26 cellular contexts compared by ENCODE assay signal in genomic region chr7:120802751-120803150, GRCh38. TPM values are rescaled to one million over a fixed set of nuclear protein-coding genes. Genes with fewer than 3 reads are reported as not detected.
"Had no signal": no experiment of that assay in that cellular context is flagged by ENCODE, and none has a peak within 500 bp of the region (broad histone marks: within the 10 kb centered on the region; RNA-seq: fewer than 3 reads in every experiment).

No MANE protein-coding gene starts in this region.

- H3K27ac Mint-ChIP-seq: naive thymus-derived CD4-positive, alpha-beta T cell; natural killer cell treated with Interleukin-12 subunit alpha and Interleukin-12 subunit beta and Interleukin-15 and Interleukin-18, amount 100 ng/mL, for 72 hours; progenitor cell of endocrine pancreas; stimulated activated naive CD8-positive, alpha-beta T cell treated with anti-CD3 and anti-CD28 coated beads, Interleukin-15, Interleukin-2, amounts not matched to agents 100 ng/mL and 50 ng/mL, for 24 hours had no signal

- H3K36me3 ChIP-seq: ovary, right atrium auricular region, right lobe of liver, suprapubic skin, thoracic aorta, tibial artery, uterus had no signal

- H3K36me3 Mint-ChIP-seq: naive thymus-derived CD4-positive, alpha-beta T cell; natural killer cell treated with Interleukin-12 subunit alpha and Interleukin-12 subunit beta and Interleukin-15 and Interleukin-18, amount 100 ng/mL, for 72 hours had no signal

- H3K9me3 ChIP-seq: mucosa of descending colon, ovary, right atrium auricular region, right lobe of liver, suprapubic skin, thoracic aorta, tibial artery, uterus had no signal

- ATAC-seq: left cardiac atrium; left lobe of liver; mucosa of descending colon; naive thymus-derived CD4-positive, alpha-beta T cell had no signal

- H3K4me3 Mint-ChIP-seq: naive thymus-derived CD4-positive, alpha-beta T cell; natural killer cell treated with Interleukin-12 subunit alpha and Interleukin-12 subunit beta and Interleukin-15 and Interleukin-18, amount 100 ng/mL, for 72 hours; stimulated activated naive CD8-positive, alpha-beta T cell treated with anti-CD3 and anti-CD28 coated beads, Interleukin-15, Interleukin-2, amounts not matched to agents 100 ng/mL and 50 ng/mL, for 24 hours had no signal

- H3K9me3 Mint-ChIP-seq: naive thymus-derived CD4-positive, alpha-beta T cell; natural killer cell treated with Interleukin-12 subunit alpha and Interleukin-12 subunit beta and Interleukin-15 and Interleukin-18, amount 100 ng/mL, for 72 hours; stimulated activated naive CD8-positive, alpha-beta T cell treated with anti-CD3 and anti-CD28 coated beads, Interleukin-15, Interleukin-2, amounts not matched to agents 100 ng/mL and 50 ng/mL, for 24 hours had no signal

- H3K4me3 ChIP-seq: lung, mucosa of descending colon, ovary, right atrium auricular region, right lobe of liver, smooth muscle cell, suprapubic skin, thoracic aorta, tibial artery, uterus had no signal

- FAIRE-seq: keratinocyte had no signal

- H3K27ac ChIP-seq: ovary, right atrium auricular region, right lobe of liver, suprapubic skin, thoracic aorta, tibial artery, uterus had no signal

- H3K4me2 ChIP-seq: smooth muscle cell had no signal

- DNase-seq: hypothalamus; kidney glomerular epithelial cell; left cardiac atrium; midbrain; mucosa of descending colon; naive thymus-derived CD4-positive, alpha-beta T cell; ovary; right lobe of liver; stimulated activated CD4-positive, alpha-beta T cell treated with anti-CD3 and anti-CD28 coated beads, Interleukin-12 subunit alpha, Interleukin-12 subunit beta, amount 100 ng/mL, for 4 hours; stimulated activated CD4-positive, alpha-beta T cell treated with anti-CD3 and anti-CD28 coated beads, Interleukin-15, amount 100 ng/mL, for 24 hours; stimulated activated CD4-positive, alpha-beta T cell treated with anti-CD3 and anti-CD28 coated beads, Interleukin-2, amount 100 ng/mL, for 24 hours; stimulated activated CD4-positive, alpha-beta T cell treated with anti-CD3 and anti-CD28 coated beads, Interleukin-4, amount 100 ng/mL, for 1 hour; stimulated activated naive CD4-positive, alpha-beta T cell; tibial artery; trophoblast cell; uterus had no signal

- H3K4me1 ChIP-seq: right atrium auricular region, right lobe of liver, uterus had no signal

- H3K27me3 ChIP-seq: ovary, right atrium auricular region, right lobe of liver, suprapubic skin, tibial artery, uterus had no signal

- H3K27me3 Mint-ChIP-seq: natural killer cell treated with Interleukin-12 subunit alpha and Interleukin-12 subunit beta and Interleukin-15 and Interleukin-18, amount 100 ng/mL, for 72 hours; progenitor cell of endocrine pancreas had no signal

- H3K4me1 Mint-ChIP-seq: naive thymus-derived CD4-positive, alpha-beta T cell had no signal

RNA-seq across cellular contexts. Expression of gene TSPAN12, which starts 55.2 kb away (rescaled TPM):
- total RNA-seq: naive thymus-derived CD4-positive, alpha-beta T cell; natural killer cell treated with Interleukin-12 subunit alpha and Interleukin-12 subunit beta and Interleukin-15 and Interleukin-18, amount 100 ng/mL, for 72 hours had no signal
- polyA plus RNA-seq: naive thymus-derived CD4-positive, alpha-beta T cell had no signal
